In genomic region chr3:57007513-57008415, GRCh38 we compare ENCODE assay signal across 8 cellular contexts. TPM values are rescaled to one million over a fixed set of nuclear protein-coding genes. Genes with fewer than 3 reads are reported as not detected.
DNase-seq lines count a peak whose midpoint lies in the region; ATAC-seq, FAIRE-seq and TF ChIP-seq lines count a peak whose summit lies in the region.

No MANE protein-coding gene starts in this region.

- H3K27ac Mint-ChIP-seq in naive thymus-derived CD4-positive, alpha-beta T cell: peak overlapping the region in 6 of 9 donors; percentile 8 to 85 (median 35)
- no peak overlapping the region for H3K27ac Mint-ChIP-seq in stimulated activated memory B cell treated with anti-CD40 and anti-IgM and Interleukin-4, amounts not matched to agents 10 μg/mL and 1 μg/mL and 100 μg/mL, for 72 hours

- no peak for TF ChIP-seq POLR2A in endothelial cell of umbilical vein (IDR thresholded peaks at IDR 0.05; ENCODE audit: low read depth, low read length)

- H3K9me1 ChIP-seq in endothelial cell of umbilical vein (replicated peaks; ENCODE audit: control insufficient read depth, extremely low read depth, insufficient read depth, low read length): no peaks in the 10 kb centered on the region

- peaks cover 3 to 10% (median 5%) of the 10 kb centered on the region in 5 donors for H3K27me3 Mint-ChIP-seq in naive thymus-derived CD4-positive, alpha-beta T cell
- H3K27me3 Mint-ChIP-seq in stimulated activated memory B cell treated with anti-CD40 and anti-IgM and Interleukin-4, amounts not matched to agents 10 μg/mL and 1 μg/mL and 100 μg/mL, for 72 hours: peaks cover 34% of the 10 kb centered on the region

- H3K9me3 Mint-ChIP-seq in naive thymus-derived CD4-positive, alpha-beta T cell: peaks cover 0 to 4% (median 0%) of the 10 kb centered on the region in 11 donors
- H3K9me3 Mint-ChIP-seq in stimulated activated memory B cell treated with anti-CD40 and anti-IgM and Interleukin-4, amounts not matched to agents 10 μg/mL and 1 μg/mL and 100 μg/mL, for 72 hours: no peaks in the 10 kb centered on the region

- POLR2A ChIA-PET in PC-9 (lab: Charles Lee; ENCODE audit: unreplicated experiment) (interaction anchor here (0.5 to 1.1 kb wide), 5 partner anchors 53 to 1291 kb away, joined by 3 to 7 read pairs (median 4); partner anchors contain the start of gene SPATA12), endothelial cell of umbilical vein (lab: Charles Lee) (no interaction called here)
- POLR2A ChIA-PET in naive thymus-derived CD4-positive, alpha-beta T cell (lab: Charles Lee): no interaction called here

- no peak overlapping the region for H3K9ac ChIP-seq in endothelial cell of umbilical vein (replicated peaks; ENCODE audit: extremely low read depth, insufficient read depth, low read length)

- CTCF ChIA-PET in PC-9 (lab: Charles Lee): interaction anchor here (0.6 kb wide), 1 partner anchor 334 kb away, joined by 8 read pairs; no protein-coding TSS in a partner anchor
- CTCF ChIA-PET in endothelial cell of umbilical vein (lab: Charles Lee): interaction anchor here (0.9 to 1.6 kb wide), 8 partner anchors 9 to 305 kb away, joined by 3 to 18 read pairs (median 3); no protein-coding TSS in a partner anchor
- CTCF ChIA-PET in naive thymus-derived CD4-positive, alpha-beta T cell (lab: Charles Lee): interaction anchor here (0.6 to 0.8 kb wide), 3 partner anchors 12 to 292 kb away, joined by 3 to 5 read pairs (median 3); no protein-coding TSS in a partner anchor

- ATAC-seq in naive thymus-derived CD4-positive, alpha-beta T cell: no peak
- no peak for ATAC-seq in HG03139 (IDR thresholded peaks at IDR 0.05; ENCODE audit: unreplicated experiment)
- ATAC-seq in stimulated activated memory B cell treated with anti-CD40 and anti-IgM and Interleukin-4, amounts not matched to agents 10 μg/mL and 1 μg/mL and 100 μg/mL, for 72 hours: no peak

- TF ChIP-seq CTCF in C4-2B (conservative IDR thresholded peaks at IDR 0.05) (no peak), PC-9 (conservative IDR thresholded peaks at IDR 0.05) (no peak), endothelial cell of umbilical vein (IDR thresholded peaks at IDR 0.05; ENCODE audit: extremely low read depth in 1 of 2, insufficient read depth in 1 of 2, low read depth in 1 of 2, low read length in 2 of 2) (no peak)

- no peak overlapping the region for H2AFZ ChIP-seq in PC-9
- H2AFZ ChIP-seq in endothelial cell of umbilical vein (ENCODE audit: low read depth, low read length): peak overlapping the region; percentile 79

- H3K4me1 ChIP-seq in PC-9 (replicated peaks; ENCODE audit: insufficient read depth) (peaks cover 39% of the 10 kb centered on the region), endothelial cell of umbilical vein (ENCODE audit: control insufficient read depth, extremely low read depth, insufficient read depth, low read length) (peaks cover 16% of the 10 kb centered on the region)
- H3K4me1 ChIP-seq in naive thymus-derived CD4-positive, alpha-beta T cell (ENCODE audit: control insufficient read depth in 2 of 2, insufficient read depth in 2 of 2, low read length in 2 of 2): no peaks in the 10 kb centered on the region

- TSS peak; percentile 50 for BruUV-seq in PC-9 (replicated peaks; lab: Mats Ljungman, UMichigan)
- BruUV-seq in endothelial cell of umbilical vein (replicated peaks; lab: Mats Ljungman, UMichigan): no TSS peak

- intact Hi-C loops in PC-9 (cut with micrococcal nuclease; ENCODE audit: unreplicated experiment): loop anchor here (1.0 to 10.0 kb wide), 9 partner anchors 53 to 847 kb away; partner anchors contain the start of genes APPL1 and SPATA12
- intact Hi-C loops in endothelial cell of umbilical vein (cut with micrococcal nuclease): loop anchor here (5.0 kb wide), 1 partner anchor 55 kb away; the partner anchor contains the start of gene SPATA12
- intact Hi-C loops in naive thymus-derived CD4-positive, alpha-beta T cell (cut with micrococcal nuclease): no loop called here

- no peaks in the 10 kb centered on the region for H3K9me3 ChIP-seq in PC-9 (ENCODE audit: insufficient read depth, low read depth)
- H3K9me3 ChIP-seq in endothelial cell of umbilical vein (replicated peaks; ENCODE audit: control insufficient read depth, insufficient read depth, low read length): no peaks in the 10 kb centered on the region
- no peaks in the 10 kb centered on the region for H3K9me3 ChIP-seq in naive thymus-derived CD4-positive, alpha-beta T cell (ENCODE audit: control insufficient read depth in 2 of 3, low read length in 3 of 3)

- H3K36me3 ChIP-seq in PC-9 (ENCODE audit: low read depth) (no peaks in the 10 kb centered on the region), endothelial cell of umbilical vein (ENCODE audit: control insufficient read depth in 2 of 2, extremely low read depth in 1 of 2, insufficient read depth in 2 of 2, low read length in 2 of 2) (no peaks in the 10 kb centered on the region)
- H3K36me3 ChIP-seq in naive thymus-derived CD4-positive, alpha-beta T cell (ENCODE audit: control insufficient read depth in 2 of 3, insufficient read depth in 3 of 3, low read length in 3 of 3): no peaks in the 10 kb centered on the region

- peak overlapping the region; percentile 78 for H3K27ac ChIP-seq in C4-2B
- H3K27ac ChIP-seq in PC-9: peak overlapping the region; percentile 98
- peak overlapping the region; percentile 9 for H3K27ac ChIP-seq in endothelial cell of umbilical vein (ENCODE audit: insufficient read depth, low read depth, low read length)
- no peak overlapping the region for H3K27ac ChIP-seq in naive thymus-derived CD4-positive, alpha-beta T cell (ENCODE audit: low read depth, low read length)

- no peaks in the 10 kb centered on the region for H3K36me3 Mint-ChIP-seq in naive thymus-derived CD4-positive, alpha-beta T cell
- no peaks in the 10 kb centered on the region for H3K36me3 Mint-ChIP-seq in stimulated activated memory B cell treated with anti-CD40 and anti-IgM and Interleukin-4, amounts not matched to agents 10 μg/mL and 1 μg/mL and 100 μg/mL, for 72 hours

- H4K20me1 ChIP-seq in PC-9 (ENCODE audit: insufficient read depth) (no peaks in the 10 kb centered on the region), endothelial cell of umbilical vein (replicated peaks; ENCODE audit: control insufficient read depth, extremely low read depth, insufficient read depth, low read length) (no peaks in the 10 kb centered on the region)

- no peaks in the 10 kb centered on the region for H3K9me2 ChIP-seq in PC-9 (ENCODE audit: insufficient read depth)

- H3K79me2 ChIP-seq in PC-9 (ENCODE audit: low read depth): peaks cover 23% of the 10 kb centered on the region
- H3K79me2 ChIP-seq in endothelial cell of umbilical vein (ENCODE audit: control insufficient read depth, insufficient read depth, low read length): no peaks in the 10 kb centered on the region

- H3K27me3 ChIP-seq in PC-9 (ENCODE audit: insufficient read depth, low read depth) (no peaks in the 10 kb centered on the region), endothelial cell of umbilical vein (ENCODE audit: control insufficient read depth in 2 of 2, insufficient read depth in 2 of 2, low read length in 2 of 2) (no peaks in the 10 kb centered on the region)
- H3K27me3 ChIP-seq in naive thymus-derived CD4-positive, alpha-beta T cell (ENCODE audit: control insufficient read depth in 2 of 2, insufficient read depth in 2 of 2, low read length in 2 of 2): no peaks in the 10 kb centered on the region

- peak overlapping the region in 2 of 10 donors; percentile 28 to 54 for H3K4me3 Mint-ChIP-seq in naive thymus-derived CD4-positive, alpha-beta T cell
- H3K4me3 Mint-ChIP-seq in stimulated activated memory B cell treated with anti-CD40 and anti-IgM and Interleukin-4, amounts not matched to agents 10 μg/mL and 1 μg/mL and 100 μg/mL, for 72 hours: no peak overlapping the region

- DNase-seq in PC-9: peak; percentile 65 to 80
- DNase-seq in endothelial cell of umbilical vein (ENCODE audit: low read depth, low spot score): peak; percentile 77
- no peak for DNase-seq in naive thymus-derived CD4-positive, alpha-beta T cell
- no peak for DNase-seq in NCI-H1092 (lab: John Stamatoyannopoulos, UW)
- DNase-seq in OCI-M2 (lab: John Stamatoyannopoulos, UW; ENCODE audit: unreplicated experiment): no peak

- peak; percentile 98 for FAIRE-seq in endothelial cell of umbilical vein (lab: Jason Lieb, UNC)

- peaks cover 42% of the 10 kb centered on the region for H3F3A ChIP-seq in PC-9 (ENCODE audit: insufficient read depth, low read depth)

- H3K4me2 ChIP-seq in PC-9 (peak overlapping the region; percentile 86), endothelial cell of umbilical vein (ENCODE audit: insufficient read depth, low read length) (peak overlapping the region; percentile 57)

- dilution Hi-C loops in endothelial cell of umbilical vein (cut with MboI; ENCODE audit: extremely low pct_ligation_motif_present, low sequenced_read_pairs): no loop called here

- H3K4me3 ChIP-seq in PC-9 (peak overlapping the region; percentile 51; the same call in 1 of the 2 replicates), endothelial cell of umbilical vein (replicated peaks in 1 of 3; ENCODE audit: insufficient read depth in 1 of 3, low read depth in 1 of 3, low read length in 3 of 3) (no peak overlapping the region)
- H3K4me3 ChIP-seq in naive thymus-derived CD4-positive, alpha-beta T cell (ENCODE audit: low read length): no peak overlapping the region

- H3K4me1 Mint-ChIP-seq in naive thymus-derived CD4-positive, alpha-beta T cell: peaks cover 0 to 13% (median 4%) of the 10 kb centered on the region in 7 donors
- H3K4me1 Mint-ChIP-seq in stimulated activated memory B cell treated with anti-CD40 and anti-IgM and Interleukin-4, amounts not matched to agents 10 μg/mL and 1 μg/mL and 100 μg/mL, for 72 hours: no peaks in the 10 kb centered on the region

TF ChIP-seq in endothelial cell of umbilical vein, 7 proteins besides CTCF, POLR2A, EP300 and RAD21:
- TF ChIP-seq MYC (IDR thresholded peaks at IDR 0.05; ENCODE audit: low read depth, low read length): no peak
- peak; percentile 87 for TF ChIP-seq FOS (IDR thresholded peaks at IDR 0.05; ENCODE audit: borderline replicate concordance, insufficient read depth, low read length)
- TF ChIP-seq JUN (IDR thresholded peaks at IDR 0.05; ENCODE audit: borderline replicate concordance, insufficient read depth, insufficient read length, low read depth): peak; percentile 60
- no peak for TF ChIP-seq EZH2 (IDR thresholded peaks at IDR 0.05; ENCODE audit: borderline replicate concordance, low read depth, low read length, severe bottlenecking)

RNA-seq across cellular contexts. Expression of gene SPATA12, which starts 52.7 kb away (rescaled TPM):
- total RNA-seq in PC-9 (2021) (0.43 and 0.57 TPM in 2 replicates), endothelial cell of umbilical vein (0.14 TPM in 1 of 2 replicates, not detected in the other)
- 0.13 and 0.18 TPM in 2 replicates for polyA plus RNA-seq in endothelial cell of umbilical vein
- 0.13 and 0.14 TPM in 2 replicates for polyA plus RNA-seq in endothelial cell of umbilical vein (2011; cell fraction: cytosol; rRNA removed)
- polyA plus RNA-seq in endothelial cell of umbilical vein (2011; cell fraction: nucleus; rRNA removed): 0.17 and 0.20 TPM in 2 replicates
- polyA plus RNA-seq in endothelial cell of umbilical vein (2012): 0.11 and 0.20 TPM in 2 replicates
- polyA minus RNA-seq in endothelial cell of umbilical vein: 0.22 TPM in 1 of 2 replicates, not detected in the other
- polyA minus RNA-seq in endothelial cell of umbilical vein (2011; cell fraction: cytosol; rRNA and poly(A)+ RNA removed): not detected
- polyA minus RNA-seq in endothelial cell of umbilical vein (2011; cell fraction: nucleus; rRNA and poly(A)+ RNA removed): not detected in 2 replicates
- not detected for total RNA-seq in naive thymus-derived CD4-positive, alpha-beta T cell
- not detected for polyA plus RNA-seq in naive thymus-derived CD4-positive, alpha-beta T cell

Comparison
In these comparisons a context has a peak if more than half of its experiments do, and no peak if none do; other contexts are left out.
1. DNase-seq: peak in PC-9 (2 of 2) and endothelial cell of umbilical vein (single experiment); none in naive thymus-derived CD4-positive, alpha-beta T cell (0 of 9), NCI-H1092 (single experiment) and OCI-M2 (single experiment).
2. intact Hi-C loops: an anchor here in PC-9 (1.0 to 10.0 kb wide) and endothelial cell of umbilical vein (5.0 kb wide); none called in naive thymus-derived CD4-positive, alpha-beta T cell.